ENCODE assay signal across 1 cellular context in genomic region chr19:48548253-48548911, GRCh38.
TF ChIP-seq lines count a peak whose summit lies in the region.

No MANE protein-coding gene starts in this region.

TF ChIP-seq in HEK293, 187 proteins besides CTCF, POLR2A, EP300 and RAD21 (continued from another document):
- TF ChIP-seq REST (tag by site-specific recombination; IDR thresholded peaks at IDR 0.05) (no peak), ZNF560 (tag by site-specific recombination; IDR thresholded peaks at IDR 0.05; ENCODE audit: borderline replicate concordance) (no peak), ZBTB6 (tag by site-specific recombination; IDR thresholded peaks at IDR 0.05) (no peak), ZBTB48 (tag by site-specific recombination; IDR thresholded peaks at IDR 0.05) (no peak), ZNF148 (tag by site-specific recombination; IDR thresholded peaks at IDR 0.05; ENCODE audit: borderline replicate concordance) (0 out of 2 replicates have a peak, but pooled peaks have one; percentile 12), ZNF121 (tag by site-specific recombination; IDR thresholded peaks at IDR 0.05) (no peak), ZNF48 (tag by site-specific recombination; IDR thresholded peaks at IDR 0.05) (no peak), WT1 (tag by site-specific recombination; IDR thresholded peaks at IDR 0.05) (no peak), SALL2 (tag by site-specific recombination; IDR thresholded peaks at IDR 0.05; ENCODE audit: borderline replicate concordance) (no peak), ZNF423 (tag by site-specific recombination; IDR thresholded peaks at IDR 0.05) (no peak), ZNF529 (tag by site-specific recombination; IDR thresholded peaks at IDR 0.05; ENCODE audit: insufficient replicate concordance) (no peak), ZSCAN18 (tag by site-specific recombination; IDR thresholded peaks at IDR 0.05) (no peak), HOXA7 (CRISPR knock-in tag; IDR thresholded peaks at IDR 0.05; ENCODE audit: borderline replicate concordance) (no peak), ZNF239 (tag by site-specific recombination; IDR thresholded peaks at IDR 0.05) (no peak), ZNF341 (tag by site-specific recombination; IDR thresholded peaks at IDR 0.05; ENCODE audit: low read depth) (no peak), KLF16 (tag by site-specific recombination; IDR thresholded peaks at IDR 0.05) (no peak), ZFP37 (tag by site-specific recombination; IDR thresholded peaks at IDR 0.05) (no peak), ZNF169 (tag by site-specific recombination; IDR thresholded peaks at IDR 0.05) (no peak), ZNF311 (tag by site-specific recombination; IDR thresholded peaks at IDR 0.05; ENCODE audit: borderline replicate concordance) (0 out of 2 replicates have a peak, but pooled peaks have one; percentile 30), KLF1 (tag by site-specific recombination; IDR thresholded peaks at IDR 0.05) (no peak), ZNF544 (tag by site-specific recombination; IDR thresholded peaks at IDR 0.05) (no peak), TCF7L2 (IDR thresholded peaks at IDR 0.05; ENCODE audit: borderline replicate concordance, low read depth, low read length) (no peak), ZBTB10 (tag by site-specific recombination; IDR thresholded peaks at IDR 0.05) (peak; percentile 35; the same call in 1 of the 2 replicates), ZNF792 (tag by site-specific recombination; IDR thresholded peaks at IDR 0.05) (no peak), ZBTB17 (tag by site-specific recombination; IDR thresholded peaks at IDR 0.05) (peak; percentile 100), ZBTB20 (tag by site-specific recombination; IDR thresholded peaks at IDR 0.05) (no peak), ZFP41 (tag by site-specific recombination; IDR thresholded peaks at IDR 0.05; ENCODE audit: borderline replicate concordance) (no peak), ZNF366 (tag by site-specific recombination; conservative IDR thresholded peaks at IDR 0.05) (peak; percentile 100), ZNF37A (tag by site-specific recombination; IDR thresholded peaks at IDR 0.05) (no peak), ZNF211 (tag by site-specific recombination; IDR thresholded peaks at IDR 0.05; ENCODE audit: low read depth) (peak; percentile 29; the same call in 1 of the 2 replicates), ZNF488 (tag by site-specific recombination; IDR thresholded peaks at IDR 0.05) (no peak)
